ENCODE assay signal across 8 cellular contexts in the genomic region with DNA sequence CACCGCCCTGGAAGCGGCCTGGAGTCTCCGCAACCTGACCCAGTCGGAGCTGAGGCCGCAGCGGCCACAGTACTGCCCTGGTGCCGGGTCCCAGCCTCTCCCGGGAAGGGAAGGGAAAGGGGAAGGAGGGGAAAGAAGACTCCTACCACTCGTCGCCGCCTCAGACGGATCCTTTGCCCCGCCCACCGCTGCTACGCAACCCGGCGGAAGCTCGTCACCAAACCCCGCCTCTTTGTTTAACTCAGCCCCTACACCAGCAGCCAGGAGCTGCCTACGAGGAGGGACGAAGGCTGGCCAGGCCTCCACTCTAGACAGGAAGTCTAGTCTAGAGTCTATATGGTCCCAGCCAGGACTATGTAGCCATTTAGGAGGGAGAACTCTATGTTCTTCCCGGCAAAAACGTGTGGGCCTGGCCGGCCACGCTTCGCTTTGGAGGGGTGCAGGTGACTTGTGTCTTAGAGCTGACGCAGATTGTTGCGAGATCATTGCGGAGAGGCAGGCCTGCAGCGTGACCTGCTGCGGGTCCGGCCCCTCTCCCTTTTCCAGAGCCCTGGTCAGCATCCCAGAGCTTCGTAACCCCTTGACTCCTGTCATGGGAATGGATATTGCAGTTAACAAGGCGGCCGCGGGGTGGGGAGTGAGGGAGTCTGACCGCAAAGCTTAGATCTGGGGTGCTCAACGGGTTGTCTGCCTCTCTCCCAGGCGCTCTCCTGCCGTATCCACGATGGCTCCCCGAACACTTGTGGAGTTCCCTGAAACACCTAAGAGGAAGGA. TPM values are rescaled to one million over a fixed set of nuclear protein-coding genes. Genes with fewer than 3 reads are reported as not detected.
DNase-seq lines count a peak whose midpoint lies in the region; ATAC-seq and TF ChIP-seq lines count a peak whose summit lies in the region.

RNF41 (minus strand) TSS at position 166 of the 774 bp plus-strand sequence. CDS start 7,875 bp downstream, outside the sequence.

- H3K27me3 ChIP-seq in ascending aorta, result no peaks in the 10 kb centered on the region
- no peaks in the 10 kb centered on the region for H3K27me3 ChIP-seq in right cardiac atrium (ENCODE audit: control insufficient read depth, insufficient read depth)
- H3K27me3 ChIP-seq in vagina, result no peaks in the 10 kb centered on the region

- intact Hi-C loops in ascending aorta (cut with DNase I) (loop anchor here (2.0 kb wide), 1 partner anchor 15 kb away; no protein-coding TSS in a partner anchor), right cardiac atrium (cut with DNase I) (no loop called here), vagina (cut with DNase I) (loop anchor here (10.0 kb wide), 1 partner anchor 97 kb away; the partner anchor contains the start of gene ESYT1)

- H3K4me1 Mint-ChIP-seq in T-helper 2 cell treated with Interferon-gamma antibody and Interleukin-4, amounts not matched to agents 5 μg/mL and 100 μg/mL, for 36 hours (ENCODE audit: low read depth), result peaks cover 40% of the 10 kb centered on the region

- under 1% methylated on average over 42 of the region's 42 CpGs for WGBS in right cardiac atrium

- H3K4me3 ChIP-seq in ascending aorta (peak within 1 kb of the TSS; percentile 70 to 92), right cardiac atrium (ENCODE audit: low read length) (peak within 1 kb of the TSS; percentile 75), vagina (peak within 1 kb of the TSS; percentile 74 to 78)

- H3K27ac Mint-ChIP-seq in T-helper 2 cell treated with Interferon-gamma antibody and Interleukin-4, amounts not matched to agents 5 μg/mL and 100 μg/mL, for 36 hours, result peak within 1 kb of the TSS; percentile 97

- no peaks in the 10 kb centered on the region for H3K9me3 Mint-ChIP-seq in T-helper 2 cell treated with Interferon-gamma antibody and Interleukin-4, amounts not matched to agents 5 μg/mL and 100 μg/mL, for 36 hours

- TF ChIP-seq CTCF in ascending aorta (IDR thresholded peaks at IDR 0.05) (peak; percentile 11 to 25 (median 21)), vagina (IDR thresholded peaks at IDR 0.05) (no peak)

- H3K9me3 ChIP-seq in ascending aorta (no peaks in the 10 kb centered on the region), right cardiac atrium (ENCODE audit: control insufficient read depth, low read length) (no peaks in the 10 kb centered on the region), vagina (no peaks in the 10 kb centered on the region)

- peaks cover 6% of the 10 kb centered on the region for H3K36me3 Mint-ChIP-seq in T-helper 2 cell treated with Interferon-gamma antibody and Interleukin-4, amounts not matched to agents 5 μg/mL and 100 μg/mL, for 36 hours (ENCODE audit: low read depth)

- peak; percentile 83 for ATAC-seq in GM18502 (IDR thresholded peaks at IDR 0.05; ENCODE audit: poor library complexity, unreplicated experiment)
- peak; percentile 73 for ATAC-seq in HG02970 (IDR thresholded peaks at IDR 0.05; ENCODE audit: low FRiP score, unreplicated experiment)
- peak; percentile 93 to 94 for ATAC-seq in right cardiac atrium

- peak; percentile 90 to 91 for DNase-seq in NCI-H1930 (lab: John Stamatoyannopoulos, UW)
- peak; percentile 90 for DNase-seq in T-helper 2 cell treated with Interferon-gamma antibody and Interleukin-4, amounts not matched to agents 5 μg/mL and 100 μg/mL, for 36 hours (ENCODE audit: low spot score)
- DNase-seq in ascending aorta (ENCODE audit: low spot score in 2 of 2), result peak; percentile 94 to 99
- peak; percentile 98 to 99 (median 99) for DNase-seq in right cardiac atrium
- peak; percentile 96 for DNase-seq in putamen (ENCODE audit: low spot score)
- peak; percentile 98 to 99 for DNase-seq in vagina (ENCODE audit: extremely low spot score in 2 of 2)

- peak within 1 kb of the TSS; percentile 98 to 100 for H3K27ac ChIP-seq in ascending aorta
- peak within 1 kb of the TSS; percentile 99 for H3K27ac ChIP-seq in right cardiac atrium (ENCODE audit: low read length)
- peak within 1 kb of the TSS; percentile 95 for H3K27ac ChIP-seq in vagina

- peak; percentile 67 to 94 for TF ChIP-seq POLR2A in vagina (IDR thresholded peaks at IDR 0.05)

- H3K27me3 Mint-ChIP-seq in T-helper 2 cell treated with Interferon-gamma antibody and Interleukin-4, amounts not matched to agents 5 μg/mL and 100 μg/mL, for 36 hours (ENCODE audit: low read depth), result no peaks in the 10 kb centered on the region

- H3K36me3 ChIP-seq in ascending aorta, result peaks cover 5 to 8% of the 10 kb centered on the region in 2 donors
- no peaks in the 10 kb centered on the region for H3K36me3 ChIP-seq in vagina

- peaks cover 17 to 44% of the 10 kb centered on the region in 2 donors for H3K4me1 ChIP-seq in ascending aorta
- H3K4me1 ChIP-seq in right cardiac atrium (ENCODE audit: control insufficient read depth, insufficient read depth, low read length), result peaks cover 2% of the 10 kb centered on the region
- peaks cover 59% of the 10 kb centered on the region for H3K4me1 ChIP-seq in vagina

- H3K4me3 Mint-ChIP-seq in T-helper 2 cell treated with Interferon-gamma antibody and Interleukin-4, amounts not matched to agents 5 μg/mL and 100 μg/mL, for 36 hours, result peak within 1 kb of the TSS; percentile 100

RNA-seq across cellular contexts. Expression of gene RNF41, which starts in this region (rescaled TPM):
- 50.3 TPM for total RNA-seq in ascending aorta
- 10 to 100 TPM; 43.5 to 63.2 (median 47.0) TPM for total RNA-seq in right cardiac atrium
- polyA plus RNA-seq in right cardiac atrium, result 17.4 TPM
- 79.6 TPM for total RNA-seq in vagina

Comparison
In these comparisons a context has a peak if more than half of its experiments do, and no peak if none do; other contexts are left out.
1. Peak in every context shown above with its lines: DNase-seq, ATAC-seq, H3K4me3 ChIP-seq and H3K27ac ChIP-seq.
2. CTCF ChIP-seq: peak in ascending aorta (3 of 3); none in vagina (0 of 3).
3. intact Hi-C loops: an anchor here in ascending aorta (2.0 kb wide) and vagina (10.0 kb wide); none called in right cardiac atrium.